8 cellular contexts compared by ENCODE assay signal in genomic region chr9:134325096-134325812, GRCh38. TPM values are rescaled to one million over a fixed set of nuclear protein-coding genes. Genes with fewer than 3 reads are reported as not detected.
DNase-seq lines count a peak whose midpoint lies in the region; ATAC-seq and TF ChIP-seq lines count a peak whose summit lies in the region.

No MANE protein-coding gene starts in this region.

- peak overlapping the region; percentile 46 for H2BK120ac ChIP-seq in mesendoderm (ENCODE audit: low read depth, low read length)

- in situ Hi-C loops in GM23248 (cut with MboI): no loop called here

- no peaks in the 10 kb centered on the region for H4K20me1 ChIP-seq in GM23248 (ENCODE audit: insufficient read depth)

- no peak overlapping the region for H4K5ac ChIP-seq in mesendoderm (ENCODE audit: low read length)

- peak overlapping the region; percentile 77 for H3K27ac Mint-ChIP-seq in type B pancreatic cell

- H3K4me1 ChIP-seq in GM23248 (ENCODE audit: insufficient read depth) (peaks cover 19% of the 10 kb centered on the region), mesendoderm (ENCODE audit: control insufficient read depth, low read depth, low read length) (peaks cover 1% of the 10 kb centered on the region)
- H3K4me1 ChIP-seq in effector memory CD4-positive, alpha-beta T cell (ENCODE audit: control insufficient read depth, insufficient read depth, low read length, poor library complexity, severe bottlenecking): peaks cover 8% of the 10 kb centered on the region

- peak overlapping the region; percentile 85 for H3K4me3 Mint-ChIP-seq in type B pancreatic cell

- no peak overlapping the region for H2AK5ac ChIP-seq in mesendoderm (ENCODE audit: low read length)

- H3K9me3 Mint-ChIP-seq in type B pancreatic cell: no peaks in the 10 kb centered on the region

- no peak overlapping the region for H2BK15ac ChIP-seq in mesendoderm (replicated peaks; ENCODE audit: low read depth)

- H3K27me3 ChIP-seq in GM23248 (replicated peaks; ENCODE audit: insufficient read depth) (no peaks in the 10 kb centered on the region), mesendoderm (ENCODE audit: insufficient read depth, low read length, poor library complexity) (no peaks in the 10 kb centered on the region)
- no peaks in the 10 kb centered on the region for H3K27me3 ChIP-seq in effector memory CD4-positive, alpha-beta T cell (replicated peaks; ENCODE audit: control insufficient read depth, insufficient read depth, low read length, poor library complexity, severe bottlenecking)

- H3K36me3 ChIP-seq in GM23248 (ENCODE audit: low read depth) (no peaks in the 10 kb centered on the region), mesendoderm (ENCODE audit: control insufficient read depth, insufficient read depth, low read length) (no peaks in the 10 kb centered on the region)
- no peaks in the 10 kb centered on the region for H3K36me3 ChIP-seq in effector memory CD4-positive, alpha-beta T cell (ENCODE audit: control insufficient read depth, insufficient read depth, low read length)

- peaks cover 6% of the 10 kb centered on the region for H3K79me1 ChIP-seq in mesendoderm (ENCODE audit: low read length)

- H3K36me3 Mint-ChIP-seq in type B pancreatic cell: no peaks in the 10 kb centered on the region

- peak overlapping the region; percentile 97 for H3K23ac ChIP-seq in mesendoderm (ENCODE audit: low read length)

- H3K9ac ChIP-seq in GM23248: peak overlapping the region; percentile 86
- peak overlapping the region; percentile 86 for H3K9ac ChIP-seq in mesendoderm (ENCODE audit: low read length)

- no peaks in the 10 kb centered on the region for H3K9me2 ChIP-seq in GM23248 (ENCODE audit: insufficient read depth)

- no peak for TF ChIP-seq CTCF in type B pancreatic cell (conservative IDR thresholded peaks at IDR 0.05)

- H3K56ac ChIP-seq in mesendoderm (ENCODE audit: low read length): peak overlapping the region; percentile 98

- peaks cover 34% of the 10 kb centered on the region for H3K79me2 ChIP-seq in GM23248 (ENCODE audit: insufficient read depth)
- peaks cover 28% of the 10 kb centered on the region for H3K79me2 ChIP-seq in mesendoderm (ENCODE audit: control insufficient read depth, insufficient read depth, low read length)

- H3K27ac ChIP-seq in GM23248: peak overlapping the region; percentile 86
- peak overlapping the region; percentile 53 for H3K27ac ChIP-seq in effector memory CD4-positive, alpha-beta T cell (ENCODE audit: insufficient read depth, low read length, poor library complexity, severe bottlenecking)
- H3K27ac ChIP-seq in mesendoderm (ENCODE audit: low read depth, low read length): peak overlapping the region; percentile 65

- H3K27me3 Mint-ChIP-seq in type B pancreatic cell: no peaks in the 10 kb centered on the region

- H2BK5ac ChIP-seq in mesendoderm (ENCODE audit: low read length): peak overlapping the region; percentile 57

- no peak overlapping the region for H4K8ac ChIP-seq in mesendoderm (ENCODE audit: low read depth, low read length)

- peak overlapping the region; percentile 38 for H3K4ac ChIP-seq in mesendoderm (ENCODE audit: low read depth, low read length)

- DNase-seq in GM23248 (peak; percentile 82), mesendoderm (peak; percentile 68), type B pancreatic cell (ENCODE audit: extremely low spot score, unreplicated experiment) (no peak), SIG-M5 (lab: John Stamatoyannopoulos, UW) (no peak)
- no peak for DNase-seq in effector memory CD4-positive, alpha-beta T cell

- H3K4me3 ChIP-seq in GM23248 (peak overlapping the region; percentile 75), mesendoderm (ENCODE audit: low read length) (peak overlapping the region; percentile 51)
- H3K4me3 ChIP-seq in effector memory CD4-positive, alpha-beta T cell (ENCODE audit: insufficient read depth, low read depth, low read length, poor library complexity, severe bottlenecking): peak overlapping the region; percentile 89

- peak overlapping the region; percentile 85 for H2AFZ ChIP-seq in GM23248

- WGBS in GM23248 (ENCODE audit: low coverage in 1 of 2, low lambda C conversion rate in 2 of 2, missing lambda C conversion rate in 2 of 2), 2 experiments: 4 to 11% methylated on average over 46 to 62 of the region's 63 CpGs
- WGBS in mesendoderm (ENCODE audit: extremely low coverage, insufficient coverage, low lambda C conversion rate): no CpG with 5 or more reads among the region's 63 CpGs

- H3K4me2 ChIP-seq in GM23248 (ENCODE audit: unreplicated experiment) (peak overlapping the region; percentile 82), mesendoderm (ENCODE audit: low read length) (peak overlapping the region; percentile 90)

- peaks cover 35% of the 10 kb centered on the region for H3K4me1 Mint-ChIP-seq in type B pancreatic cell (ENCODE audit: unreplicated experiment)

- H3K18ac ChIP-seq in mesendoderm (ENCODE audit: low read length): peak overlapping the region; percentile 64

- H3F3A ChIP-seq in GM23248 (ENCODE audit: insufficient read depth): peaks cover 8% of the 10 kb centered on the region; the same call in 1 of the 2 replicates

- no peaks in the 10 kb centered on the region for H3K9me3 ChIP-seq in GM23248 (ENCODE audit: low read depth)
- H3K9me3 ChIP-seq in effector memory CD4-positive, alpha-beta T cell (ENCODE audit: control insufficient read depth, low read length): no peaks in the 10 kb centered on the region

- ATAC-seq in SK-N-SH treated with all-trans-retinoic acid at 6 μM for 48 hours (peak; percentile 45), GM21529 (IDR thresholded peaks at IDR 0.05; ENCODE audit: unreplicated experiment) (no peak), GM21786 (IDR thresholded peaks at IDR 0.05; ENCODE audit: unreplicated experiment) (no peak)

TF ChIP-seq in SK-N-SH treated with all-trans-retinoic acid at 6 μM for 48 hours, 23 proteins besides CTCF, POLR2A, EP300 and RAD21:
- no peak for TF ChIP-seq ZFP30 (CRISPR knock-in tag; IDR thresholded peaks at IDR 0.05)
- no peak for TF ChIP-seq GLIS3 (CRISPR knock-in tag; IDR thresholded peaks at IDR 0.05)
- no peak for TF ChIP-seq ZFP3 (CRISPR knock-in tag; IDR thresholded peaks at IDR 0.05)
- TF ChIP-seq ISL1 (CRISPR knock-in tag; IDR thresholded peaks at IDR 0.05): no peak
- TF ChIP-seq ARNTL (CRISPR knock-in tag; IDR thresholded peaks at IDR 0.05; ENCODE audit: borderline replicate concordance, low read depth): no peak
- no peak for TF ChIP-seq PATZ1 (CRISPR knock-in tag; IDR thresholded peaks at IDR 0.05; ENCODE audit: borderline replicate concordance)
- TF ChIP-seq OSR1 (CRISPR knock-in tag; IDR thresholded peaks at IDR 0.05): no peak
- no peak for TF ChIP-seq ZNF565 (CRISPR knock-in tag; conservative IDR thresholded peaks at IDR 0.05; ENCODE audit: low read depth)
- TF ChIP-seq POU6F1 (CRISPR knock-in tag; IDR thresholded peaks at IDR 0.05; ENCODE audit: borderline replicate concordance, low read depth): no peak

RNA-seq across cellular contexts. Expression of gene RXRA, which starts 1.0 kb away (rescaled TPM):
- 26.1 and 34.8 TPM in 2 replicates for total RNA-seq in GM23248 (2014; rRNA removed; shearing (Covaris generic))
- 3.5 and 3.9 TPM in 2 replicates for polyA plus RNA-seq in GM23248 (2016; fragmentation: Nextera tagmentation; extraction: Ambion mirVana)
- polyA plus RNA-seq in mesendoderm (2013, experiment 1 of 2): 16.4 TPM
- 16.9 TPM for polyA plus RNA-seq in mesendoderm (2013, experiment 2 of 2)
- 66.9 and 127 TPM in 2 replicates for total RNA-seq in type B pancreatic cell (ENCODE audit: low replicate concordance)

Comparison
In these comparisons a context has a peak if more than half of its experiments do, and no peak if none do; other contexts are left out.
1. DNase-seq: peak in GM23248 (single experiment) and mesendoderm (single experiment); none in effector memory CD4-positive, alpha-beta T cell (0 of 3), type B pancreatic cell (single experiment) and SIG-M5 (single experiment).
2. Peak in every context shown above with its lines, with median percentiles within 50 percentile points of each other: H3K27ac ChIP-seq and H3K4me3 ChIP-seq.